Comparison of ENCODE assay signal across 25 cellular contexts in genomic region chr4:33696586-33696985, GRCh38.
DNase-seq lines count a peak whose midpoint lies in the region; ATAC-seq and TF ChIP-seq lines count a peak whose summit lies in the region.
"Had no signal": no experiment of that assay in that cellular context is flagged by ENCODE, and none has a peak within 500 bp of the region (broad histone marks: within the 10 kb centered on the region; RNA-seq: fewer than 3 reads in every experiment).

No MANE protein-coding gene starts in this region.

- TF ChIP-seq CTCF in choroid plexus epithelial cell (conservative IDR thresholded peaks at IDR 0.05; ENCODE audit: low read depth, low read length) = no peak
- no peak for TF ChIP-seq CTCF in tibial artery (IDR thresholded peaks at IDR 0.05)

- DNase-seq in M059J (ENCODE audit: low read depth) = peak; percentile 45
- peak; percentile 63 for DNase-seq in choroid plexus epithelial cell (ENCODE audit: low read depth)
- peak; percentile 3 for DNase-seq in iris pigment epithelial cell (ENCODE audit: low read depth)
- DNase-seq in tibial artery = no peak
- no peak for DNase-seq in SK-N-DZ (ENCODE audit: low spot score)
- DNase-seq: activated CD4-positive, alpha-beta T cell treated with anti-CD3 and anti-CD28 coated beads, Interleukin-2, amount 50 U/mL, for 4 hours; activated CD4-positive, CD25-positive, alpha-beta regulatory T cell; activated naive CD4-positive, alpha-beta T cell treated with Interleukin-2 at 50 U/mL for 16 hours; body of pancreas; CD8-positive, alpha-beta memory T cell; H7; head of caudate nucleus; midbrain; naive thymus-derived CD8-positive, alpha-beta T cell; NCI-H1436; NCI-H2081 treated with DMSO at 0.1 percent for 48 hours; NCI-H446; NCI-H748 treated with DMSO at 0.1 percent for 48 hours; sigmoid colon; stimulated activated CD4-positive, alpha-beta T cell treated with anti-CD3 and anti-CD28 coated beads, Interleukin-4, amount 100 ng/mL, for 24 hours had no signal

- H3K27me3 ChIP-seq in BLaER1 treated with 17β-estradiol and CSF1 and Interleukin-3, amounts not matched to agents 10 nM and 100 nM = no peaks in the 10 kb centered on the region
- no peaks in the 10 kb centered on the region for H3K27me3 ChIP-seq in tibial artery
- H3K27me3 ChIP-seq: body of pancreas, sigmoid colon, SJCRH30 had no signal

- no peaks in the 10 kb centered on the region for H4K20me1 ChIP-seq in BLaER1 treated with 17β-estradiol and CSF1 and Interleukin-3, amounts not matched to agents 10 nM and 100 nM

- H3K9me3 ChIP-seq in BLaER1 treated with 17β-estradiol and CSF1 and Interleukin-3, amounts not matched to agents 10 nM and 100 nM (replicated peaks in 1 of 11) = peaks cover 10 to 22% (median 15%) of the 10 kb centered on the region in 11 experiments; a peak in 18 of 22 replicates
- H3K9me3 ChIP-seq in tibial artery = peaks cover 0 to 9% (median 4%) of the 10 kb centered on the region in 3 donors
- H3K9me3 ChIP-seq: body of pancreas, SJCRH30 had no signal

- H3K27ac ChIP-seq in BLaER1 treated with 17β-estradiol and CSF1 and Interleukin-3, amounts not matched to agents 10 nM and 100 nM = peak overlapping the region in 2 of 11 experiments; percentile 5 to 28; a peak in 2 of 22 replicates
- no peak overlapping the region for H3K27ac ChIP-seq in tibial artery
- H3K27ac ChIP-seq: body of pancreas, KMS-11, sigmoid colon, SJCRH30 had no signal

- H3K9ac ChIP-seq in BLaER1 treated with 17β-estradiol and CSF1 and Interleukin-3, amounts not matched to agents 10 nM and 100 nM = no peak overlapping the region
- H3K9ac ChIP-seq: KMS-11 had no signal

- no peak overlapping the region for H3K4me3 ChIP-seq in BLaER1 treated with 17β-estradiol and CSF1 and Interleukin-3, amounts not matched to agents 10 nM and 100 nM
- no peak overlapping the region for H3K4me3 ChIP-seq in choroid plexus epithelial cell (ENCODE audit: low read depth, low read length)
- no peak overlapping the region for H3K4me3 ChIP-seq in tibial artery
- H3K4me3 ChIP-seq: body of pancreas, sigmoid colon, SJCRH30 had no signal

- ATAC-seq in GM21447 (IDR thresholded peaks at IDR 0.05; ENCODE audit: unreplicated experiment) (no peak), GM18502 (IDR thresholded peaks at IDR 0.05; ENCODE audit: poor library complexity, unreplicated experiment) (no peak)
- ATAC-seq: body of pancreas; naive thymus-derived CD8-positive, alpha-beta T cell had no signal

- H3K4me2 ChIP-seq in BLaER1 treated with 17β-estradiol and CSF1 and Interleukin-3, amounts not matched to agents 10 nM and 100 nM = peak overlapping the region in 7 of 11 experiments; percentile 10 to 33 (median 17); a peak in 7 of 22 replicates
- H3K4me2 ChIP-seq: KMS-11 had no signal

- H3K4me1 ChIP-seq in BLaER1 treated with 17β-estradiol and CSF1 and Interleukin-3, amounts not matched to agents 10 nM and 100 nM = peaks cover 0 to 12% (median 5%) of the 10 kb centered on the region in 10 experiments; a peak in 9 of 20 replicates
- no peaks in the 10 kb centered on the region for H3K4me1 ChIP-seq in tibial artery
- H3K4me1 ChIP-seq: body of pancreas, SJCRH30 had no signal

- intact Hi-C loops in tibial artery (cut with DNase I; ENCODE audit: low total_unique reads) = no loop called here

- no peaks in the 10 kb centered on the region for H3K36me3 ChIP-seq in BLaER1 treated with 17β-estradiol and CSF1 and Interleukin-3, amounts not matched to agents 10 nM and 100 nM
- H3K36me3 ChIP-seq in tibial artery = no peaks in the 10 kb centered on the region
- H3K36me3 ChIP-seq: sigmoid colon, SJCRH30 had no signal

Comparison
In these comparisons a context has a peak if more than half of its experiments do, and no peak if none do; other contexts are left out.
1. DNase-seq: peak in M059J (single experiment), choroid plexus epithelial cell (single experiment) and iris pigment epithelial cell (single experiment); none in tibial artery (0 of 2) and SK-N-DZ (single experiment).